ENCODE assay signal across 8 cellular contexts in genomic region chr18:35458677-35459441, GRCh38. TPM values are rescaled to one million over a fixed set of nuclear protein-coding genes. Genes with fewer than 3 reads are reported as not detected.
DNase-seq lines count a peak whose midpoint lies in the region; ATAC-seq, FAIRE-seq and TF ChIP-seq lines count a peak whose summit lies in the region.

No MANE protein-coding gene starts in this region.

- H3K4me1 ChIP-seq in liver (ENCODE audit: control insufficient read depth in 4 of 4, insufficient read depth in 4 of 4, low read length in 3 of 4) = peaks cover 0 to 4% (median 0%) of the 10 kb centered on the region in 4 donors

- peak; percentile 32 for DNase-seq in GM10266 (ENCODE audit: extremely low spot score)
- DNase-seq in bronchial epithelial cell (ENCODE audit: low read depth) = peak; percentile 67
- DNase-seq in stimulated activated CD4-positive, alpha-beta T cell treated with anti-CD3 and anti-CD28 coated beads, Interleukin-2, amount 100 ng/mL, for 24 hours = no peak
- DNase-seq in NCI-H1694 (lab: John Stamatoyannopoulos, UW) = no peak
- no peak for DNase-seq in nucleus accumbens (lab: John Stamatoyannopoulos, UW)

- H3K27me3 ChIP-seq in bronchial epithelial cell (ENCODE audit: control insufficient read depth, insufficient read depth, low read length) = no peaks in the 10 kb centered on the region
- H3K27me3 ChIP-seq in liver (ENCODE audit: control insufficient read depth in 4 of 4, insufficient read depth in 4 of 4, low read length in 3 of 4) = no peaks in the 10 kb centered on the region

- no peak for TF ChIP-seq POLR2A in GM18505 (IDR thresholded peaks at IDR 0.05; ENCODE audit: borderline replicate concordance, extremely low read depth, insufficient read depth, insufficient read length)

- WGBS in liver = 65% methylated on average over 4 of the region's 4 CpGs

- peak in 1 of 2 donors; percentile 41 for TF ChIP-seq RAD21 in liver (IDR thresholded peaks at IDR 0.05)

- H3K4me3 ChIP-seq in bronchial epithelial cell (ENCODE audit: low read depth, low read length) (no peak overlapping the region), liver (ENCODE audit: low read depth in 1 of 3, low read length in 3 of 3) (no peak overlapping the region)

- FAIRE-seq in bronchial epithelial cell (lab: Jason Lieb, UNC) = no peak

- H3K9me3 ChIP-seq in liver (ENCODE audit: control insufficient read depth in 4 of 4, low read length in 3 of 4) = no peaks in the 10 kb centered on the region

- no peak for TF ChIP-seq CTCF in GM10266 (IDR thresholded peaks at IDR 0.05; ENCODE audit: control insufficient read depth, insufficient read depth, low read depth, missing control alignments)
- no peak for TF ChIP-seq CTCF in bronchial epithelial cell (IDR thresholded peaks at IDR 0.05; ENCODE audit: insufficient read depth, low read length, severe bottlenecking)
- no peak for TF ChIP-seq CTCF in liver (IDR thresholded peaks at IDR 0.05; ENCODE audit: low read depth, low read length, missing input control)

- H3K27ac ChIP-seq in liver (ENCODE audit: low read depth in 1 of 2, low read length in 2 of 2) = peak overlapping the region in 1 of 2 donors; percentile 3

- no peaks in the 10 kb centered on the region for H3K36me3 ChIP-seq in bronchial epithelial cell (ENCODE audit: control insufficient read depth, insufficient read depth, low read length)
- no peaks in the 10 kb centered on the region for H3K36me3 ChIP-seq in liver (ENCODE audit: control insufficient read depth in 4 of 4, insufficient read depth in 3 of 4, low read depth in 1 of 4, low read length in 3 of 4)

- H3K9ac ChIP-seq in liver (ENCODE audit: low read depth in 1 of 2, low read length in 2 of 2) = no peak overlapping the region

- peak; percentile 63 for ATAC-seq in HG03460 (IDR thresholded peaks at IDR 0.05; ENCODE audit: unreplicated experiment)
- no peak for ATAC-seq in GM18505 (IDR thresholded peaks at IDR 0.05; ENCODE audit: unreplicated experiment)

TF ChIP-seq in liver, 16 proteins besides CTCF, POLR2A, EP300 and RAD21:
- TF ChIP-seq YY1 (IDR thresholded peaks at IDR 0.05) (no peak), RXRA (IDR thresholded peaks at IDR 0.05) (peak; percentile 46 to 64), TAF1 (conservative IDR thresholded peaks at IDR 0.05) (no peak), FOXA2 (IDR thresholded peaks at IDR 0.05) (no peak), HNF4A (conservative IDR thresholded peaks at IDR 0.05) (peak in 1 of 2 donors; percentile 70), REST (IDR thresholded peaks at IDR 0.05) (no peak), JUND (IDR thresholded peaks at IDR 0.05) (peak; percentile 93 to 97), SP1 (IDR thresholded peaks at IDR 0.05) (peak; percentile 48), NR2F2 (IDR thresholded peaks at IDR 0.05) (peak; percentile 98), MAX (IDR thresholded peaks at IDR 0.05) (peak; percentile 30)

RNA-seq across cellular contexts. Expression of gene INO80C, which starts 38.9 kb away (rescaled TPM):
- total RNA-seq in bronchial epithelial cell (5.3 and 9.5 TPM in 2 replicates), liver (10 to 100 TPM in 1 of 2 donors, 1 to 10 TPM in 1; 4.6 to 10.4 TPM)
- 10 to 100 TPM; 10.6 to 13.4 TPM for polyA plus RNA-seq in liver

Comparison
In these comparisons a context has a peak if more than half of its experiments do, and no peak if none do; other contexts are left out.
1. DNase-seq: peak in GM10266 (single experiment) and bronchial epithelial cell (single experiment); none in stimulated activated CD4-positive, alpha-beta T cell treated with anti-CD3 and anti-CD28 coated beads, Interleukin-2, amount 100 ng/mL, for 24 hours (0 of 2), NCI-H1694 (single experiment) and nucleus accumbens (0 of 56).